ENCODE assay signal across 19 cellular contexts in genomic region chr19:10023096-10023495, GRCh38. TPM values are rescaled to one million over a fixed set of nuclear protein-coding genes. Genes with fewer than 3 reads are reported as not detected.
"Had no signal": no experiment of that assay in that cellular context is flagged by ENCODE, and none has a peak within 500 bp of the region (broad histone marks: within the 10 kb centered on the region; RNA-seq: fewer than 3 reads in every experiment).

No MANE protein-coding gene starts in this region.

RNA-seq across cellular contexts. Expression of gene RDH8, which starts 9.8 kb away (rescaled TPM):
- total RNA-seq: activated naive CD4-positive, alpha-beta T cell treated with anti-CD3 and anti-CD28 coated beads for 36 hours; activated naive CD4-positive, alpha-beta T cell treated with anti-CD3 and anti-CD28 coated beads, Interleukin-2, amount 50 U/mL, for 72 hours; activated naive CD8-positive, alpha-beta T cell treated with anti-CD3 and anti-CD28 coated beads for 36 hours; activated naive CD8-positive, alpha-beta T cell treated with anti-CD3 and anti-CD28 coated beads, Interleukin-2, amount 10 ng/mL, durations not matched to agents 7 days and 5 days; activated T-cell treated with anti-CD3 and anti-CD28 coated beads, Interleukin-2, amount 50 U/mL, for 4 hours; activated T-cell treated with anti-CD3 and anti-CD28 coated beads, Interleukin-2, amount 50 U/mL, for 72 hours; activated T-helper 1 cell treated with anti-CD3 and anti-CD28 coated beads, Interleukin-12 subunit alpha, Interleukin-12 subunit beta, Interleukin-2, Interleukin-4 antibody, amounts not matched to agents 30 ng/mL and 10 ng/mL and 1 ng/mL, durations not matched to agents 14 hours and 24 hours and 36 hours; activated T-helper 2 cell treated with anti-CD3 and anti-CD28 coated beads, Interferon-gamma antibody, Interleukin-2, Interleukin-4, amounts not matched to agents 10 μg/mL and 5 μg/mL and 100 μg/mL, durations not matched to agents 14 hours and 24 hours and 36 hours; adrenal gland; aorta; ascending aorta; astrocyte; body of pancreas; breast epithelium; bronchial epithelial cell; cardiac muscle cell; cardiac septum; cerebellum; chondrocyte had no signal
- polyA plus RNA-seq: adrenal gland, aorta, cardiac muscle cell had no signal

RNA-seq across cellular contexts. Expression of gene COL5A3, which starts 12.8 kb away (rescaled TPM):
- total RNA-seq: cardiac muscle cell had no signal
